Comparison of ENCODE assay signal across 16 cellular contexts in the genomic region with DNA sequence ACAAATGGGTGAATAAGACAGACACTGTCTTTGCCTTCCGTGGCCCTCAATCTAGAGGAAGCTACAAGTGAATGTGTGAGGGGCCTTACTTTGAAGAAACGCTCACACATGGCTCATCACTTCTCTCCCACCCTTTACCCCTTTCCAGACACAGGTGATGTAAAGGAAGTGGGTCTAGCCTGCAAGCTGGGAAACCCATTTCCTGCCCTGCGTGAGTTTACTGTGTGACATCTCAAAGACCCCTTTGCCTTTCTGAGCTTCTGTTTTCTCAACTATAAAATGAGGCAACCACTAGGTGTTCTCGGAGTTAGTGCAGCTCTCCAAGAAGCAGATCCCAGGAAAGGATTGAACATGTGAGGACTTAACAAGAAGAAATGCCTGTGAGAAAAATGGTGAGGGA. TPM values are rescaled to one million over a fixed set of nuclear protein-coding genes. Genes with fewer than 3 reads are reported as not detected.
DNase-seq lines count a peak whose midpoint lies in the region; ATAC-seq and TF ChIP-seq lines count a peak whose summit lies in the region.
"Had no signal": no experiment of that assay in that cellular context is flagged by ENCODE, and none has a peak within 500 bp of the region (broad histone marks: within the 10 kb centered on the region; RNA-seq: fewer than 3 reads in every experiment).

No MANE protein-coding gene starts in this region.

- H3K27me3 Mint-ChIP-seq in naive thymus-derived CD8-positive, alpha-beta T cell = peaks cover 0 to 15% (median 3%) of the 10 kb centered on the region in 5 donors

- DNase-seq in hepatocyte (ENCODE audit: low spot score) = no peak
- DNase-seq in GM13977 (ENCODE audit: low spot score) = no peak
- DNase-seq in naive thymus-derived CD8-positive, alpha-beta T cell = no peak
- DNase-seq in ovary = no peak
- no peak for DNase-seq in NCI-H1417 (lab: John Stamatoyannopoulos, UW)
- DNase-seq: CD4-positive, CD25-positive, alpha-beta regulatory T cell; DMS53; HCEC 1CT; HFFc6 had no signal

- H3K4me2 ChIP-seq in BLaER1 (peak overlapping the region; percentile 11; the same call in 1 of the 2 replicates), hepatocyte (no peak overlapping the region), neural cell (ENCODE audit: low read length) (no peak overlapping the region)

- peaks cover 0 to 25% (median 11%) of the 10 kb centered on the region in 9 donors for H3K9me3 Mint-ChIP-seq in naive thymus-derived CD8-positive, alpha-beta T cell

- WGBS in hepatocyte (ENCODE audit: low lambda C conversion rate, missing lambda C conversion rate) = 96% methylated on average over 4 of the region's 4 CpGs
- 96 to 98% (median 96%) methylated on average over 4 of the region's 4 CpGs for WGBS in ovary, 3 donors

- H3F3A ChIP-seq in neural cell (ENCODE audit: insufficient read depth, low read length, poor library complexity, severe bottlenecking) = peaks cover 3% of the 10 kb centered on the region

- no peak overlapping the region for H3K4me3 Mint-ChIP-seq in naive thymus-derived CD8-positive, alpha-beta T cell
- H3K4me3 Mint-ChIP-seq: CD4-positive, CD25-positive, alpha-beta regulatory T cell; HFFc6 had no signal

- no peak for TF ChIP-seq POLR2A in ovary (IDR thresholded peaks at IDR 0.05)

- POLR2A ChIA-PET in naive thymus-derived CD8-positive, alpha-beta T cell (lab: Charles Lee) = no interaction called here

- H3K79me2 ChIP-seq in hepatocyte = no peaks in the 10 kb centered on the region
- no peaks in the 10 kb centered on the region for H3K79me2 ChIP-seq in neural cell (replicated peaks; ENCODE audit: insufficient read depth, low read length)

- TF ChIP-seq CTCF in hepatocyte (IDR thresholded peaks at IDR 0.05; ENCODE audit: poor library complexity) = no peak
- TF ChIP-seq CTCF in neural cell (IDR thresholded peaks at IDR 0.05; ENCODE audit: poor library complexity, severe bottlenecking) = no peak
- TF ChIP-seq CTCF in GM13977 (IDR thresholded peaks at IDR 0.05; ENCODE audit: extremely low read depth, insufficient read depth, missing control alignments) = no peak
- no peak for TF ChIP-seq CTCF in ovary (IDR thresholded peaks at IDR 0.05)

- H3K36me3 Mint-ChIP-seq in naive thymus-derived CD8-positive, alpha-beta T cell = peaks cover 0 to 23% (median 2%) of the 10 kb centered on the region in 3 donors
- H3K36me3 Mint-ChIP-seq: CD4-positive, CD25-positive, alpha-beta regulatory T cell had no signal

- no peaks in the 10 kb centered on the region for H3K27me3 ChIP-seq in BLaER1
- no peaks in the 10 kb centered on the region for H3K27me3 ChIP-seq in hepatocyte
- no peaks in the 10 kb centered on the region for H3K27me3 ChIP-seq in neural cell (ENCODE audit: insufficient read depth, low read depth, low read length)
- H3K27me3 ChIP-seq in ovary = no peaks in the 10 kb centered on the region

- H3K9me2 ChIP-seq in hepatocyte (replicated peaks; ENCODE audit: insufficient read depth) (no peaks in the 10 kb centered on the region), neural cell (ENCODE audit: insufficient read depth, low read length) (no peaks in the 10 kb centered on the region)

- no peak overlapping the region for H3K27ac ChIP-seq in BLaER1
- peak overlapping the region; percentile 68 for H3K27ac ChIP-seq in KOPT-K1 (ENCODE audit: low read depth, low read length, poor library complexity, severe bottlenecking)
- H3K27ac ChIP-seq in hepatocyte = peak overlapping the region; percentile 78
- peak overlapping the region; percentile 29 for H3K27ac ChIP-seq in neural cell (ENCODE audit: low read length)
- H3K27ac ChIP-seq in ovary = no peak overlapping the region
- H3K27ac ChIP-seq: 22Rv1 had no signal

- H3K4me3 ChIP-seq in BLaER1 = no peak overlapping the region
- no peak overlapping the region for H3K4me3 ChIP-seq in hepatocyte
- no peak overlapping the region for H3K4me3 ChIP-seq in neural cell (ENCODE audit: low read length)
- no peak overlapping the region for H3K4me3 ChIP-seq in ovary
- H3K4me3 ChIP-seq: GM12878 had no signal

- intact Hi-C loops in ovary (cut with DNase I) = no loop called here

- H3K4me1 ChIP-seq in BLaER1 (peaks cover 55% of the 10 kb centered on the region), hepatocyte (ENCODE audit: insufficient read depth) (peaks cover 30% of the 10 kb centered on the region), ovary (ENCODE audit: insufficient read depth) (no peaks in the 10 kb centered on the region)

- H3K36me3 ChIP-seq in BLaER1 (peaks cover 3% of the 10 kb centered on the region; the same call in 1 of the 2 replicates), KOPT-K1 (ENCODE audit: insufficient read depth, low read length) (no peaks in the 10 kb centered on the region), hepatocyte (replicated peaks; ENCODE audit: insufficient read depth, low read depth) (no peaks in the 10 kb centered on the region), neural cell (ENCODE audit: insufficient read depth, low read length) (no peaks in the 10 kb centered on the region), ovary (no peaks in the 10 kb centered on the region)

- H4K20me1 ChIP-seq in BLaER1 = no peaks in the 10 kb centered on the region
- H4K20me1 ChIP-seq in hepatocyte (ENCODE audit: insufficient read depth, poor library complexity, severe bottlenecking) = no peaks in the 10 kb centered on the region
- H4K20me1 ChIP-seq in neural cell (ENCODE audit: insufficient read depth) = no peaks in the 10 kb centered on the region

- H3K9me3 ChIP-seq in BLaER1 = peaks cover 26% of the 10 kb centered on the region
- H3K9me3 ChIP-seq in KOPT-K1 (ENCODE audit: insufficient read depth, low read length, poor library complexity, severe bottlenecking) = peaks cover 23% of the 10 kb centered on the region
- H3K9me3 ChIP-seq in hepatocyte (ENCODE audit: low read depth) = no peaks in the 10 kb centered on the region
- H3K9me3 ChIP-seq in neural cell (ENCODE audit: low read length) = no peaks in the 10 kb centered on the region
- H3K9me3 ChIP-seq in ovary = no peaks in the 10 kb centered on the region

- H2AFZ ChIP-seq in hepatocyte (no peak overlapping the region), neural cell (ENCODE audit: low read depth, low read length) (no peak overlapping the region)

- in situ Hi-C loops in GM13977 (cut with MboI; ENCODE audit: low pct_unique_long_range_greater_than_20kb, low sequenced_read_pairs, unreplicated experiment) = no loop called here

- no peak for ATAC-seq in naive thymus-derived CD8-positive, alpha-beta T cell
- ATAC-seq: GM12878 had no signal

- H3K9ac ChIP-seq in BLaER1 = no peak overlapping the region
- H3K9ac ChIP-seq in neural cell (ENCODE audit: low read length) = no peak overlapping the region

- TF ChIP-seq EP300 in neural cell (conservative IDR thresholded peaks at IDR 0.05; ENCODE audit: poor library complexity, severe bottlenecking) (no peak), ovary (IDR thresholded peaks at IDR 0.05) (no peak)

- H3K27ac Mint-ChIP-seq in naive thymus-derived CD8-positive, alpha-beta T cell = no peak overlapping the region
- H3K27ac Mint-ChIP-seq: CD4-positive, CD25-positive, alpha-beta regulatory T cell; HFFc6 had no signal

- peaks cover under 1 to 28% (median 6%) of the 10 kb centered on the region in 4 donors for H3K4me1 Mint-ChIP-seq in naive thymus-derived CD8-positive, alpha-beta T cell

- TF ChIP-seq RAD21 in neural cell (conservative IDR thresholded peaks at IDR 0.05) = no peak

TF ChIP-seq in neural cell, 6 proteins besides CTCF, POLR2A, EP300 and RAD21:
- TF ChIP-seq REST (IDR thresholded peaks at IDR 0.05; ENCODE audit: borderline replicate concordance) (no peak), EZH2 (IDR thresholded peaks at IDR 0.05; ENCODE audit: borderline replicate concordance, insufficient read depth, low read length, poor library complexity, severe bottlenecking) (no peak), POLR2AphosphoS5 (IDR thresholded peaks at IDR 0.05) (no peak)

RNA-seq across cellular contexts. Expression of gene LMO2, which starts 43.1 kb away (rescaled TPM):
- total RNA-seq in hepatocyte = 2.5 and 4.9 TPM in 2 replicates
- 4.9 and 5.5 TPM in 2 replicates for polyA plus RNA-seq in hepatocyte
- 33.2 and 34.5 TPM in 2 replicates for polyA plus RNA-seq in neural cell
- polyA minus RNA-seq in neural cell = 16.8 and 22.3 TPM in 2 replicates
- under 1 TPM; 0.47 to 0.99 TPM for total RNA-seq in naive thymus-derived CD8-positive, alpha-beta T cell
- not detected for polyA plus RNA-seq in naive thymus-derived CD8-positive, alpha-beta T cell
- 10 to 100 TPM in 5 of 7 donors, 1 to 10 TPM in 2; 6.9 to 18.6 (median 13.2) TPM for total RNA-seq in ovary
- polyA plus RNA-seq in ovary = 10 to 100 TPM; 26.5 to 48.2 TPM
- total RNA-seq: HepG2 had no signal
- polyA plus RNA-seq: BJ, HepG2 had no signal

Comparison
In these comparisons a context has a peak if more than half of its experiments do, and no peak if none do; other contexts are left out.
1. H3K27ac ChIP-seq: peak in KOPT-K1 (single experiment), hepatocyte (single experiment) and neural cell (single experiment); none in BLaER1 (single experiment) and ovary (0 of 2).